21 cellular contexts compared by ENCODE assay signal in genomic region chr11:46719048-46719542, GRCh38. TPM values are rescaled to one million over a fixed set of nuclear protein-coding genes. Genes with fewer than 3 reads are reported as not detected.
DNase-seq lines count a peak whose midpoint lies in the region; ATAC-seq, FAIRE-seq and TF ChIP-seq lines count a peak whose summit lies in the region.
"Had no signal": no experiment of that assay in that cellular context is flagged by ENCODE, and none has a peak within 500 bp of the region (broad histone marks: within the 10 kb centered on the region; RNA-seq: fewer than 3 reads in every experiment).

Gene F2, plus strand, starts transcription at chr11:46719213. Its CDS starts 23 bp downstream, at chr11:46719236.

- no peak within 1 kb of the TSS for H3K27ac Mint-ChIP-seq in GM23338
- H3K27ac Mint-ChIP-seq: brain had no signal

- RAD21 ChIA-PET in GM12878 (lab: Charles Lee; ENCODE audit: unreplicated experiment), result interaction anchor here (0.7 kb wide), 1 partner anchor 11 kb away, joined by 4 read pairs; no protein-coding TSS in a partner anchor

- intact Hi-C loops in GM12878 (cut with micrococcal nuclease; ENCODE audit: unreplicated experiment), result no loop called here
- intact Hi-C loops in lower leg skin (cut with DNase I; ENCODE audit: low total_unique reads), result no loop called here

- H3K4me1 ChIP-seq in ACC112 (ENCODE audit: control insufficient read depth, insufficient read depth, low read length, unreplicated experiment) (peaks cover 17% of the 10 kb centered on the region), GM23338 (ENCODE audit: insufficient read depth) (no peaks in the 10 kb centered on the region), GM12878 (ENCODE audit: control insufficient read depth, insufficient read depth, low read length) (no peaks in the 10 kb centered on the region; the same call in 1 of the 2 replicates)
- H3K4me1 ChIP-seq: esophagus muscularis mucosa, heart left ventricle had no signal

- TF ChIP-seq CTCF in GM23338 (conservative IDR thresholded peaks at IDR 0.05; ENCODE audit: low read depth in 2 of 2), result no peak
- no peak for TF ChIP-seq CTCF in GM12878 (IDR thresholded peaks at IDR 0.05 in 2 of 3, conservative IDR thresholded peaks at IDR 0.05 in 1 of 3; ENCODE audit: control insufficient read depth in 2 of 3, extremely low read depth in 1 of 3, insufficient read depth in 1 of 3, low read depth in 3 of 3, low read length in 3 of 3)
- TF ChIP-seq CTCF in lower leg skin (IDR thresholded peaks at IDR 0.05), result no peak

- H3K27me3 ChIP-seq in ACC112 (ENCODE audit: insufficient read depth, low read length) (no peaks in the 10 kb centered on the region), GM23338 (ENCODE audit: insufficient read depth) (no peaks in the 10 kb centered on the region), GM12878 (replicated peaks in 1 of 2; ENCODE audit: control insufficient read depth in 2 of 2, insufficient read depth in 2 of 2, low read length in 1 of 2) (no peaks in the 10 kb centered on the region)
- H3K27me3 ChIP-seq: esophagus muscularis mucosa, heart left ventricle had no signal

- peaks cover 9% of the 10 kb centered on the region for H3K27me3 Mint-ChIP-seq in GM23338 (ENCODE audit: insufficient read depth, low read depth, poor library complexity)

- H3K4me2 ChIP-seq in GM23338 (no peak within 1 kb of the TSS), GM12878 (ENCODE audit: control insufficient read depth, insufficient read depth) (no peak within 1 kb of the TSS)

- TF ChIP-seq POLR2A in GM12878 (IDR thresholded peaks at IDR 0.05; ENCODE audit: low read depth, low read length) (no peak), lower leg skin (IDR thresholded peaks at IDR 0.05) (no peak)

- H3K9me3 Mint-ChIP-seq in GM23338, result no peaks in the 10 kb centered on the region; the same call in 2 of the 3 replicates

- FAIRE-seq in GM12878 (lab: Jason Lieb, UNC), result no peak
- FAIRE-seq: RCC 7860 had no signal

- SMC1A ChIA-PET in GM12878 (lab: Charles Lee; ENCODE audit: uncharacterized antibody, unreplicated experiment), result no interaction called here

- TF ChIP-seq EP300 in GM12878 (IDR thresholded peaks at IDR 0.05; ENCODE audit: borderline replicate concordance in 1 of 2, control insufficient read depth in 1 of 2, low read depth in 2 of 2, low read length in 2 of 2), result no peak

- H3K9me2 ChIP-seq in GM23338 (ENCODE audit: insufficient read depth), result no peaks in the 10 kb centered on the region

- CTCF ChIA-PET in GM12878 (lab: Yijun Ruan, JAX), result no interaction called here

- H4K20me1 ChIP-seq in GM23338 (replicated peaks; ENCODE audit: insufficient read depth) (no peaks in the 10 kb centered on the region), GM12878 (ENCODE audit: control insufficient read depth, insufficient read depth) (no peaks in the 10 kb centered on the region)

- no peaks in the 10 kb centered on the region for H3F3A ChIP-seq in GM23338 (replicated peaks; ENCODE audit: low read depth)

- no peak within 1 kb of the TSS for H3K4me3 Mint-ChIP-seq in GM23338
- H3K4me3 Mint-ChIP-seq: brain had no signal

- no peaks in the 10 kb centered on the region for H3K36me3 ChIP-seq in ACC112 (ENCODE audit: insufficient read depth, low read length)
- H3K36me3 ChIP-seq in GM23338 (ENCODE audit: insufficient read depth), result no peaks in the 10 kb centered on the region
- H3K36me3 ChIP-seq in GM12878 (ENCODE audit: control insufficient read depth in 2 of 2, insufficient read depth in 2 of 2, low read length in 1 of 2), result no peaks in the 10 kb centered on the region
- H3K36me3 ChIP-seq: esophagus muscularis mucosa, heart left ventricle had no signal

- in situ Hi-C loops in GM12878 (cut with MboI), result no loop called here

- H3K9ac ChIP-seq in GM12878 (ENCODE audit: control insufficient read depth, insufficient read depth, low read length), result no peak within 1 kb of the TSS

- TF ChIP-seq RAD21 in GM12878 (IDR thresholded peaks at IDR 0.05; ENCODE audit: insufficient read depth, low read depth, low read length), result no peak

- 67% methylated on average over 7 of the region's 7 CpGs for whole genome bisulfite sequencing in GM12878 (ENCODE audit: insufficient coverage, insufficient replicate concordance, low lambda C conversion rate, missing lambda C conversion rate)
- 88 to 92% methylated on average over 7 of the region's 7 CpGs for WGBS in lower leg skin, 2 donors

- no peak for DNase-seq in GM23338 (ENCODE audit: low spot score)
- no peak for DNase-seq in GM12878 (ENCODE audit: low read depth, low spot score)
- peak; percentile 53 for DNase-seq in mucosa of gallbladder (ENCODE audit: low spot score)
- DNase-seq in caudate nucleus (lab: John Stamatoyannopoulos, UW), result no peak
- no peak for DNase-seq in NCI-H69 (lab: John Stamatoyannopoulos, UW)
- DNase-seq in activated effector memory CD4-positive, alpha-beta T cell treated with Interleukin-2 at 50 U/mL for 16 hours, result no peak
- no peak for DNase-seq in lower leg skin (ENCODE audit: low spot score in 2 of 2)
- DNase-seq: activated naive CD4-positive, alpha-beta T cell; dermis blood vessel endothelial cell; DMS153; heart left ventricle; NCI-H187 treated with DMSO at 0.1 percent for 48 hours; NCI-H510A; SW 1271 had no signal

- H3K4me1 Mint-ChIP-seq in GM23338, result peaks cover 6% of the 10 kb centered on the region

- ATAC-seq in GM23338 (no peak; the same call in 2 of the 3 replicates), GM12878 (no peak)

- H3K4me3 ChIP-seq in ACC112 (ENCODE audit: low read depth, low read length) (no peak within 1 kb of the TSS), GM23338 (no peak within 1 kb of the TSS), GM12878 (no peak within 1 kb of the TSS), lower leg skin (ENCODE audit: low read depth, poor library complexity, severe bottlenecking) (no peak within 1 kb of the TSS)
- H3K4me3 ChIP-seq: esophagus muscularis mucosa, heart left ventricle had no signal

- H3K27ac ChIP-seq in ACC112 (ENCODE audit: low read depth, low read length) (no peak within 1 kb of the TSS; the same call in 1 of the 2 replicates), GM23338 (ENCODE audit: low read depth) (no peak within 1 kb of the TSS), GM12878 (ENCODE audit: control insufficient read depth, insufficient read depth) (no peak within 1 kb of the TSS), caudate nucleus (ENCODE audit: low read depth, low read length) (no peak within 1 kb of the TSS)
- H3K27ac ChIP-seq: esophagus muscularis mucosa, heart left ventricle had no signal

- no TSS peak for BruUV-seq in GM12878 (replicated peaks; lab: Mats Ljungman, UMichigan)

- H3K36me3 Mint-ChIP-seq in GM23338 (ENCODE audit: low read depth), result no peaks in the 10 kb centered on the region
- H3K36me3 Mint-ChIP-seq: brain had no signal

- H2AFZ ChIP-seq in ACC112 (ENCODE audit: low read length, unreplicated experiment) (peak within 1 kb of the TSS; percentile 70), GM23338 (peak within 1 kb of the TSS; percentile 52), GM12878 (ENCODE audit: control insufficient read depth, low read depth, low read length) (peak within 1 kb of the TSS; percentile 51)

- POLR2A ChIA-PET in GM12878 (lab: Charles Lee), result no interaction called here

- H3K79me2 ChIP-seq in ACC112 (ENCODE audit: control insufficient read depth, insufficient read depth, low read length, unreplicated experiment), result no peaks in the 10 kb centered on the region
- H3K79me2 ChIP-seq in GM23338 (replicated peaks; ENCODE audit: insufficient read depth), result no peaks in the 10 kb centered on the region
- no peaks in the 10 kb centered on the region for H3K79me2 ChIP-seq in GM12878 (ENCODE audit: control insufficient read depth, insufficient read depth, low read length)

- H3K9me3 ChIP-seq in GM12878 (replicated peaks; ENCODE audit: control insufficient read depth, insufficient read depth, low read length), result no peaks in the 10 kb centered on the region
- H3K9me3 ChIP-seq: esophagus muscularis mucosa, heart left ventricle had no signal

TF ChIP-seq in GM12878, 131 proteins besides CTCF, POLR2A, EP300 and RAD21 (continues in another document):
- TF ChIP-seq, protein P1, sequence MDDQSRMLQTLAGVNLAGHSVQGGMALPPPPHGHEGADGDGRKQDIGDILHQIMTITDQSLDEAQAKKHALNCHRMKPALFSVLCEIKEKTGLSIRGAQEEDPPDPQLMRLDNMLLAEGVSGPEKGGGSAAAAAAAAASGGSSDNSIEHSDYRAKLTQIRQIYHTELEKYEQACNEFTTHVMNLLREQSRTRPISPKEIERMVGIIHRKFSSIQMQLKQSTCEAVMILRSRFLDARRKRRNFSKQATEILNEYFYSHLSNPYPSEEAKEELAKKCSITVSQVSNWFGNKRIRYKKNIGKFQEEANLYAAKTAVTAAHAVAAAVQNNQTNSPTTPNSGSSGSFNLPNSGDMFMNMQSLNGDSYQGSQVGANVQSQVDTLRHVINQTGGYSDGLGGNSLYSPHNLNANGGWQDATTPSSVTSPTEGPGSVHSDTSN (IDR thresholded peaks at IDR 0.05; ENCODE audit: insufficient replicate concordance, low read depth, low read length), result no peak

RNA-seq across cellular contexts. Expression of gene F2, which starts in this region (rescaled TPM):
- total RNA-seq in GM23338 (2014; rRNA removed; shearing (Covaris generic)), result 0.21 TPM in 1 of 2 replicates, not detected in the other
- polyA plus RNA-seq in GM23338 (2016; fragmentation: Nextera tagmentation; extraction: Ambion mirVana), result 0.31 TPM in 1 of 2 replicates, not detected in the other
- total RNA-seq in GM12878 (2013; cell fraction: nucleolus; rRNA removed), result 0.46 TPM in 1 of 2 replicates, not detected in the other
- total RNA-seq in GM12878 (2014; rRNA removed), result 0.23 TPM in 1 of 2 replicates, not detected in the other
- not detected in 2 replicates for total RNA-seq in GM12878 (2014; rRNA removed; fragmentation: Illumina TruSeq; extraction: Trizol)
- 0.32 and 0.72 TPM in 2 replicates for total RNA-seq in GM12878 (2021)
- not detected for polyA plus RNA-seq in GM12878 (2011; ENCODE audit: low read depth)
- polyA plus RNA-seq in GM12878 (2011; rRNA removed), result not detected in 2 replicates
- 0.06 and 0.07 TPM in 2 replicates for polyA plus RNA-seq in GM12878 (2011; cell fraction: cytosol; rRNA removed)
- 0.12 TPM in 1 of 2 replicates, not detected in the other for polyA plus RNA-seq in GM12878 (2011; cell fraction: nucleus; rRNA removed)
- not detected in 2 replicates for polyA plus RNA-seq in GM12878 (2012)
- not detected in 2 replicates for polyA plus RNA-seq in GM12878 (2014; fragmentation: Illumina TruSeq; extraction: Trizol)
- not detected for polyA plus RNA-seq in GM12878 (2014; fragmentation: Nextera tagmentation; extraction: Ambion mirVana)
- not detected in 2 replicates for polyA plus RNA-seq in GM12878 (2014; rRNA removed)
- not detected for polyA plus RNA-seq in GM12878 (2016; fragmentation: Nextera tagmentation; extraction: Ambion mirVana)
- not detected in 2 replicates for polyA minus RNA-seq in GM12878 (2011; rRNA and poly(A)+ RNA removed)
- polyA minus RNA-seq in GM12878 (2011; cell fraction: cytosol; rRNA and poly(A)+ RNA removed), result not detected in 2 replicates
- polyA minus RNA-seq in GM12878 (2011; cell fraction: nucleus; rRNA and poly(A)+ RNA removed), result not detected in 2 replicates
- 21.4 TPM for total RNA-seq in mucosa of gallbladder
- not detected for total RNA-seq in lower leg skin
- total RNA-seq: dermis blood vessel endothelial cell, M059J, pulmonary artery endothelial cell, subcutaneous adipose tissue had no signal

Comparison
In these comparisons a context has a peak if more than half of its experiments do, and no peak if none do; other contexts are left out.
1. RNA of gene F2 (total RNA-seq): 21.4 TPM in mucosa of gallbladder (single experiment); 0.23 to 0.72 TPM in GM12878, 0.21 TPM in GM23338 and not detected in lower leg skin; every median in the first group is over 10 times any median in the second.
2. Peak in every context shown above with its lines, with median percentiles within 50 percentile points of each other: H2AFZ ChIP-seq.